ENCODE assay signal across 12 cellular contexts in the genomic region with DNA sequence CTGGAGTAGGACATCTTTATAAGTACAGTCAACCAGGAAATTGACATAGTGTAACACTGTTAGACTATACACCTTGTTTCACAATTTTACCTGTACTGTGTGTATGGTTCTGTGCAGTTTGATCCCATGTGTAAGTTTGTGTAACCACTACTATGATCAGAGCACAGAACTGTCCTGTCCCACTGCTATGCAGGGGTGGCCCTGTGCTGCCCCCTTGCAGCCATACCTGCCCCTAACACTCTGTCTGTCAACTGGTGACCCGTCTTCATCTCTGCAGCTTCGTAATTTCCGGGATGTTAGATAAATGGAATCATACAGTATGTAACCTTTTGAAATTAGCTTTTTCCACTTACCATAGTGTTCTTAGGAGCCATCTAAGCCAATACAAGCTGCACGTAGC. TPM values are rescaled to one million over a fixed set of nuclear protein-coding genes. Genes with fewer than 3 reads are reported as not detected.
A peak's percentile ranks its signal among the peaks of the same experiment; 100 is the strongest.
DNase-seq lines count a peak whose midpoint lies in the region; ATAC-seq, FAIRE-seq and TF ChIP-seq lines count a peak whose summit lies in the region.
"Had no signal": no experiment of that assay in that cellular context is flagged by ENCODE, and none has a peak within 500 bp of the region (broad histone marks: within the 10 kb centered on the region; RNA-seq: fewer than 3 reads in every experiment).

No MANE protein-coding gene starts in this region.

- H3K4me2 ChIP-seq in OCI-LY3 (ENCODE audit: low read length) (peak overlapping the region; percentile 7; the same call in 1 of the 2 replicates), H1 (ENCODE audit: insufficient read depth in 1 of 2, low read depth in 2 of 2, low read length in 2 of 2) (no peak overlapping the region)

- H2AFZ ChIP-seq in OCI-LY3 (ENCODE audit: low read depth, low read length) (no peak overlapping the region), H1 (ENCODE audit: low read length) (no peak overlapping the region)

- H4K8ac ChIP-seq in H1 (ENCODE audit: extremely low read depth, insufficient read depth, low read length), result no peak overlapping the region

- H3K56ac ChIP-seq in H1 (replicated peaks; ENCODE audit: insufficient read length, low read depth, low read length), result no peak overlapping the region

- H2BK20ac ChIP-seq in H1 (ENCODE audit: low read length), result no peak overlapping the region

- H3K79me1 ChIP-seq in H1 (ENCODE audit: low read depth, low read length), result no peaks in the 10 kb centered on the region

- TF ChIP-seq POLR2A in H1 (IDR thresholded peaks at IDR 0.05; ENCODE audit: control extremely low read depth in 1 of 2, low read depth in 2 of 2, low read length in 2 of 2) (no peak), tibial nerve (IDR thresholded peaks at IDR 0.05) (no peak)

- TF ChIP-seq EP300 in H1 (IDR thresholded peaks at IDR 0.05; ENCODE audit: borderline replicate concordance in 1 of 2, low read depth in 2 of 2, low read length in 2 of 2), result no peak
- TF ChIP-seq EP300 in tibial nerve (IDR thresholded peaks at IDR 0.05), result no peak

- POLR2A ChIA-PET in H1 (lab: Charles Lee; ENCODE audit: partially characterized antibody), result interaction anchor here (1.4 kb wide), 1 partner anchor 285 kb away, joined by 4 read pairs; the partner anchor contains the start of genes XRCC3 and ZFYVE21

- H2BK12ac ChIP-seq in H1 (ENCODE audit: low read depth, low read length), result no peak overlapping the region

- no peak overlapping the region for H3K4me3 Mint-ChIP-seq in activated T-cell treated with anti-CD3 and anti-CD28 coated beads, Interleukin-2, amount 50 U/mL, for 24 hours
- H3K4me3 Mint-ChIP-seq in stimulated activated effector memory CD8-positive, alpha-beta T cell treated with anti-CD3 and anti-CD28 coated beads, Interleukin-12 subunit alpha, Interleukin-12 subunit beta, amount 100 ng/mL, for 72 hours, result no peak overlapping the region
- H3K4me3 Mint-ChIP-seq: CD4-positive, alpha-beta memory T cell had no signal

- no peak overlapping the region for H2BK120ac ChIP-seq in H1 (replicated peaks; ENCODE audit: low read depth, low read length)

- H2AK5ac ChIP-seq in H1 (ENCODE audit: low read depth, low read length), result no peak overlapping the region

- WGBS in H1 (ENCODE audit: extremely low coverage in 1 of 2, insufficient coverage in 1 of 2, insufficient read length in 1 of 2, insufficient replicate concordance in 2 of 2, low coverage in 1 of 2, low lambda C conversion rate in 2 of 2, missing lambda C conversion rate in 1 of 2), 2 experiments, result 80% methylated on average over 4 of the region's 4 CpGs; no CpG with 5 or more reads in 1 of the 2 experiments
- 55 to 64% methylated on average over 4 of the region's 4 CpGs for WGBS in tibial nerve, 2 donors

- H3K18ac ChIP-seq in H1 (ENCODE audit: extremely low read depth, low read length), result no peak overlapping the region

- H2BK15ac ChIP-seq in H1 (ENCODE audit: low read length), result no peak overlapping the region

- H3K4me3 ChIP-seq in OCI-LY3 (ENCODE audit: low read length) (no peak overlapping the region), H1 (ENCODE audit: extremely low read depth in 1 of 4, insufficient read depth in 2 of 4, low read depth in 3 of 4, low read length in 4 of 4) (no peak overlapping the region), tibial nerve (no peak overlapping the region)

- H4K5ac ChIP-seq in H1 (ENCODE audit: insufficient read length, low read depth, low read length), result no peak overlapping the region

- H3K23me2 ChIP-seq in H1 (ENCODE audit: low read depth, low read length), result no peaks in the 10 kb centered on the region

- H3K27me3 Mint-ChIP-seq in activated T-cell treated with anti-CD3 and anti-CD28 coated beads, Interleukin-2, amount 50 U/mL, for 24 hours, result peaks cover 8% of the 10 kb centered on the region

- FAIRE-seq in H1 (lab: Jason Lieb, UNC), result peak; percentile 65

- H4K20me1 ChIP-seq in OCI-LY3 (ENCODE audit: insufficient read depth, low read length), result no peaks in the 10 kb centered on the region
- H4K20me1 ChIP-seq in H1 (replicated peaks in 1 of 2; ENCODE audit: control insufficient read depth in 1 of 2, insufficient read depth in 2 of 2, low read length in 2 of 2), result no peaks in the 10 kb centered on the region

- no peaks in the 10 kb centered on the region for H3K9me3 Mint-ChIP-seq in activated T-cell treated with anti-CD3 and anti-CD28 coated beads, Interleukin-2, amount 50 U/mL, for 24 hours
- no peaks in the 10 kb centered on the region for H3K9me3 Mint-ChIP-seq in stimulated activated effector memory CD8-positive, alpha-beta T cell treated with anti-CD3 and anti-CD28 coated beads, Interleukin-12 subunit alpha, Interleukin-12 subunit beta, amount 100 ng/mL, for 72 hours
- H3K9me3 Mint-ChIP-seq: CD4-positive, alpha-beta memory T cell had no signal

- H3K9ac ChIP-seq in OCI-LY3 (ENCODE audit: low read length) (no peak overlapping the region), H1 (replicated peaks in 1 of 4; ENCODE audit: extremely low read depth in 1 of 4, low read depth in 3 of 4, low read length in 3 of 4) (no peak overlapping the region)

- DNase-seq in activated T-cell treated with anti-CD3 and anti-CD28 coated beads, Interleukin-2, amount 50 U/mL, for 1 hour, result peak; percentile 20
- no peak for DNase-seq in activated T-cell treated with anti-CD3 and anti-CD28 coated beads, Interleukin-2, amount 50 U/mL, for 24 hours
- DNase-seq in H1 (ENCODE audit: low read depth in 1 of 2, low spot score in 2 of 2) (no peak), tibial nerve (ENCODE audit: low spot score in 2 of 2) (no peak)
- DNase-seq in stimulated activated effector memory CD8-positive, alpha-beta T cell treated with anti-CD3 and anti-CD28 coated beads, Interleukin-12 subunit alpha, Interleukin-12 subunit beta, amount 100 ng/mL, for 72 hours (ENCODE audit: low spot score in 2 of 2), result no peak
- DNase-seq: activated CD8-positive, alpha-beta memory T cell treated with anti-CD3 and anti-CD28 coated beads, Interleukin-2, amount 50 U/mL, for 4 hours had no signal

- H3K36me3 ChIP-seq in OCI-LY3 (replicated peaks; ENCODE audit: low read depth, low read length) (no peaks in the 10 kb centered on the region), H1 (ENCODE audit: control insufficient read depth in 2 of 4, insufficient read depth in 4 of 4, low read length in 3 of 4) (no peaks in the 10 kb centered on the region), tibial nerve (no peaks in the 10 kb centered on the region)

- CTCF ChIA-PET in H1 (lab: Charles Lee; ENCODE audit: partially characterized antibody), result interaction anchor here (0.5 to 2.0 kb wide), 17 partner anchors 9 to 192 kb away, joined by 3 to 8 read pairs (median 3); no protein-coding TSS in a partner anchor

- H3K27me3 ChIP-seq in OCI-LY3 (ENCODE audit: low read depth, low read length), result peaks cover 16% of the 10 kb centered on the region
- H3K27me3 ChIP-seq in H1 (replicated peaks in 1 of 4; ENCODE audit: control insufficient read depth in 3 of 4, extremely low read depth in 1 of 4, insufficient read depth in 3 of 4, low read length in 3 of 4), result no peaks in the 10 kb centered on the region; a peak in 1 of 7 replicates
- H3K27me3 ChIP-seq in tibial nerve, result no peaks in the 10 kb centered on the region

- H3K9me3 ChIP-seq in OCI-LY3 (ENCODE audit: insufficient read depth, low read length), result no peaks in the 10 kb centered on the region
- no peaks in the 10 kb centered on the region for H3K9me3 ChIP-seq in H1 (ENCODE audit: insufficient read depth in 2 of 2, low read depth in 1 of 2, low read length in 1 of 2)
- H3K9me3 ChIP-seq in tibial nerve, result no peaks in the 10 kb centered on the region

- H3K4me1 ChIP-seq in OCI-LY3 (ENCODE audit: low read length), result no peaks in the 10 kb centered on the region
- no peaks in the 10 kb centered on the region for H3K4me1 ChIP-seq in H1 (replicated peaks in 1 of 4; ENCODE audit: control insufficient read depth in 3 of 4, insufficient read depth in 4 of 4, low read length in 3 of 4)
- no peaks in the 10 kb centered on the region for H3K4me1 ChIP-seq in tibial nerve

- H3K27ac ChIP-seq in OCI-LY3 (ENCODE audit: low read length), result no peak overlapping the region
- H3K27ac ChIP-seq in H1 (ENCODE audit: low read depth, low read length), result no peak overlapping the region
- H3K27ac ChIP-seq in tibial nerve, result no peak overlapping the region

- no peak overlapping the region for H3K14ac ChIP-seq in H1 (ENCODE audit: insufficient read length)

- no peak overlapping the region for H3K4ac ChIP-seq in H1 (replicated peaks; ENCODE audit: insufficient read length, low read depth, low read length)

- H2BK5ac ChIP-seq in H1 (ENCODE audit: low read depth, low read length), result no peak overlapping the region

- H3K23ac ChIP-seq in H1 (ENCODE audit: insufficient read length), result no peak overlapping the region

- no peak overlapping the region for H3K27ac Mint-ChIP-seq in activated T-cell treated with anti-CD3 and anti-CD28 coated beads, Interleukin-2, amount 50 U/mL, for 24 hours
- no peak overlapping the region for H3K27ac Mint-ChIP-seq in stimulated activated effector memory CD8-positive, alpha-beta T cell treated with anti-CD3 and anti-CD28 coated beads, Interleukin-12 subunit alpha, Interleukin-12 subunit beta, amount 100 ng/mL, for 72 hours
- H3K27ac Mint-ChIP-seq: CD4-positive, alpha-beta memory T cell had no signal

- peak; percentile 32 for TF ChIP-seq CTCF in OCI-LY3 (IDR thresholded peaks at IDR 0.05; ENCODE audit: low read depth, low read length)
- TF ChIP-seq CTCF in H1 (IDR thresholded peaks at IDR 0.05; ENCODE audit: control extremely low read depth in 1 of 3, insufficient read depth in 1 of 3, low read depth in 1 of 3, low read length in 3 of 3), result peak; percentile 66 to 91 (median 82)
- peak in 1 of 5 experiments; percentile 7 for TF ChIP-seq CTCF in tibial nerve (IDR thresholded peaks at IDR 0.05)

- H3K79me2 ChIP-seq in OCI-LY3 (ENCODE audit: low read length) (no peaks in the 10 kb centered on the region), H1 (ENCODE audit: control insufficient read depth in 1 of 2, insufficient read depth in 2 of 2, low read length in 2 of 2) (no peaks in the 10 kb centered on the region)

- no peak overlapping the region for H4K91ac ChIP-seq in H1 (replicated peaks; ENCODE audit: insufficient read length, low read length)

- peak; percentile 74 to 78 for TF ChIP-seq RAD21 in H1 (IDR thresholded peaks at IDR 0.05 in 1 of 2, conservative IDR thresholded peaks at IDR 0.05 in 1 of 2; ENCODE audit: low read depth in 2 of 2, low read length in 2 of 2)

- no peaks in the 10 kb centered on the region for H3K36me3 Mint-ChIP-seq in activated T-cell treated with anti-CD3 and anti-CD28 coated beads, Interleukin-2, amount 50 U/mL, for 24 hours (ENCODE audit: low read depth)
- H3K36me3 Mint-ChIP-seq in stimulated activated effector memory CD8-positive, alpha-beta T cell treated with anti-CD3 and anti-CD28 coated beads, Interleukin-12 subunit alpha, Interleukin-12 subunit beta, amount 100 ng/mL, for 72 hours, result no peaks in the 10 kb centered on the region
- H3K36me3 Mint-ChIP-seq: CD4-positive, alpha-beta memory T cell had no signal

- H3K4me1 Mint-ChIP-seq in activated T-cell treated with anti-CD3 and anti-CD28 coated beads, Interleukin-2, amount 50 U/mL, for 24 hours (ENCODE audit: low read depth), result no peaks in the 10 kb centered on the region
- H3K4me1 Mint-ChIP-seq in stimulated activated effector memory CD8-positive, alpha-beta T cell treated with anti-CD3 and anti-CD28 coated beads, Interleukin-12 subunit alpha, Interleukin-12 subunit beta, amount 100 ng/mL, for 72 hours, result no peaks in the 10 kb centered on the region
- H3K4me1 Mint-ChIP-seq: CD4-positive, alpha-beta memory T cell had no signal

- ATAC-seq in stimulated activated effector memory CD8-positive, alpha-beta T cell treated with anti-CD3 and anti-CD28 coated beads, Interleukin-12 subunit alpha, Interleukin-12 subunit beta, amount 100 ng/mL, for 72 hours, result peak; percentile 66
- no peak for ATAC-seq in GM18858 (IDR thresholded peaks at IDR 0.05; ENCODE audit: unreplicated experiment)
- no peak for ATAC-seq in GM18511 (IDR thresholded peaks at IDR 0.05; ENCODE audit: unreplicated experiment)

RNA-seq across cellular contexts. Expression of gene RD3L, which starts 58.7 kb away (rescaled TPM):
- total RNA-seq in H1 (2021; fragmentation: NEBNext Ultra II Directional; extraction: Animal tissue kit (Norgen Biotek cat#: 25700)), result not detected in 2 replicates
- polyA plus RNA-seq in H1 (2011; rRNA removed), result not detected in 2 replicates
- polyA plus RNA-seq in H1 (2011; cell fraction: cytosol; rRNA removed), result not detected
- not detected for polyA plus RNA-seq in H1 (2011; cell fraction: nucleus; rRNA removed)
- polyA plus RNA-seq in H1 (2012, experiment 1 of 2), result not detected in 4 replicates
- polyA plus RNA-seq in H1 (2012, experiment 2 of 2), result not detected
- not detected for polyA plus RNA-seq in H1 (2013, experiment 1 of 2)
- not detected for polyA plus RNA-seq in H1 (2013, experiment 2 of 2)
- polyA minus RNA-seq in H1 (2011; rRNA and poly(A)+ RNA removed), result not detected in 2 replicates
- polyA minus RNA-seq in H1 (2011; cell fraction: cytosol; rRNA and poly(A)+ RNA removed), result not detected
- polyA minus RNA-seq in H1 (2011; cell fraction: nucleus; rRNA and poly(A)+ RNA removed), result not detected
- not detected for total RNA-seq in tibial nerve
- total RNA-seq: CD4-positive, alpha-beta memory T cell; NCI-H460 had no signal
- polyA plus RNA-seq: CD4-positive, alpha-beta memory T cell; thymus had no signal
